In genomic region chrX:1545776-1546408, GRCh38 we compare ENCODE assay signal across 1 cellular context.
TF ChIP-seq lines count a peak whose summit lies in the region.

No MANE protein-coding gene starts in this region.

TF ChIP-seq in WTC11, 78 proteins besides CTCF, POLR2A, EP300 and RAD21 (continued from another document):
- TF ChIP-seq, protein P1, sequence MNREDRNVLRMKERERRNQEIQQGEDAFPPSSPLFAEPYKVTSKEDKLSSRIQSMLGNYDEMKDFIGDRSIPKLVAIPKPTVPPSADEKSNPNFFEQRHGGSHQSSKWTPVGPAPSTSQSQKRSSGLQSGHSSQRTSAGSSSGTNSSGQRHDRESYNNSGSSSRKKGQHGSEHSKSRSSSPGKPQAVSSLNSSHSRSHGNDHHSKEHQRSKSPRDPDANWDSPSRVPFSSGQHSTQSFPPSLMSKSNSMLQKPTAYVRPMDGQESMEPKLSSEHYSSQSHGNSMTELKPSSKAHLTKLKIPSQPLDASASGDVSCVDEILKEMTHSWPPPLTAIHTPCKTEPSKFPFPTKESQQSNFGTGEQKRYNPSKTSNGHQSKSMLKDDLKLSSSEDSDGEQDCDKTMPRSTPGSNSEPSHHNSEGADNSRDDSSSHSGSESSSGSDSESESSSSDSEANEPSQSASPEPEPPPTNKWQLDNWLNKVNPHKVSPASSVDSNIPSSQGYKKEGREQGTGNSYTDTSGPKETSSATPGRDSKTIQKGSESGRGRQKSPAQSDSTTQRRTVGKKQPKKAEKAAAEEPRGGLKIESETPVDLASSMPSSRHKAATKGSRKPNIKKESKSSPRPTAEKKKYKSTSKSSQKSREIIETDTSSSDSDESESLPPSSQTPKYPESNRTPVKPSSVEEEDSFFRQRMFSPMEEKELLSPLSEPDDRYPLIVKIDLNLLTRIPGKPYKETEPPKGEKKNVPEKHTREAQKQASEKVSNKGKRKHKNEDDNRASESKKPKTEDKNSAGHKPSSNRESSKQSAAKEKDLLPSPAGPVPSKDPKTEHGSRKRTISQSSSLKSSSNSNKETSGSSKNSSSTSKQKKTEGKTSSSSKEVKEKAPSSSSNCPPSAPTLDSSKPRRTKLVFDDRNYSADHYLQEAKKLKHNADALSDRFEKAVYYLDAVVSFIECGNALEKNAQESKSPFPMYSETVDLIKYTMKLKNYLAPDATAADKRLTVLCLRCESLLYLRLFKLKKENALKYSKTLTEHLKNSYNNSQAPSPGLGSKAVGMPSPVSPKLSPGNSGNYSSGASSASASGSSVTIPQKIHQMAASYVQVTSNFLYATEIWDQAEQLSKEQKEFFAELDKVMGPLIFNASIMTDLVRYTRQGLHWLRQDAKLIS (CRISPR knock-in tag; IDR thresholded peaks at IDR 0.05; ENCODE audit: borderline replicate concordance) = no peak
